ENCODE assay signal across 1 cellular context in genomic region chr16:69435977-69436729, GRCh38.
A peak's percentile ranks its signal among the peaks of the same experiment; 100 is the strongest.
TF ChIP-seq lines count a peak whose summit lies in the region.

No MANE protein-coding gene starts in this region.

TF ChIP-seq in HepG2, 621 proteins besides CTCF, POLR2A, EP300 and RAD21 (continued from another document and continues in another):
- TF ChIP-seq, protein P1, sequence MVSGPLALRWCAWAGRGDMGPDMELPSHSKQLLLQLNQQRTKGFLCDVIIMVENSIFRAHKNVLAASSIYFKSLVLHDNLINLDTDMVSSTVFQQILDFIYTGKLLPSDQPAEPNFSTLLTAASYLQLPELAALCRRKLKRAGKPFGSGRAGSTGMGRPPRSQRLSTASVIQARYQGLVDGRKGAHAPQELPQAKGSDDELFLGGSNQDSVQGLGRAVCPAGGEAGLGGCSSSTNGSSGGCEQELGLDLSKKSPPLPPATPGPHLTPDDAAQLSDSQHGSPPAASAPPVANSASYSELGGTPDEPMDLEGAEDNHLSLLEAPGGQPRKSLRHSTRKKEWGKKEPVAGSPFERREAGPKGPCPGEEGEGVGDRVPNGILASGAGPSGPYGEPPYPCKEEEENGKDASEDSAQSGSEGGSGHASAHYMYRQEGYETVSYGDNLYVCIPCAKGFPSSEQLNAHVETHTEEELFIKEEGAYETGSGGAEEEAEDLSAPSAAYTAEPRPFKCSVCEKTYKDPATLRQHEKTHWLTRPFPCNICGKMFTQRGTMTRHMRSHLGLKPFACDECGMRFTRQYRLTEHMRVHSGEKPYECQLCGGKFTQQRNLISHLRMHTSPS (CRISPR knock-in tag; IDR thresholded peaks at IDR 0.05; ENCODE audit: low read depth) = no peak
- TF ChIP-seq THAP9 (CRISPR knock-in tag; IDR thresholded peaks at IDR 0.05; ENCODE audit: borderline replicate concordance) = no peak
- no peak for TF ChIP-seq ZNF430 (CRISPR knock-in tag; IDR thresholded peaks at IDR 0.05)
- 0 out of 2 replicates have a peak, but pooled peaks have one; percentile 44 for TF ChIP-seq DMAP1 (CRISPR knock-in tag; IDR thresholded peaks at IDR 0.05)
- TF ChIP-seq ZNF468 (CRISPR knock-in tag; IDR thresholded peaks at IDR 0.05) = no peak
- TF ChIP-seq, protein P2, sequence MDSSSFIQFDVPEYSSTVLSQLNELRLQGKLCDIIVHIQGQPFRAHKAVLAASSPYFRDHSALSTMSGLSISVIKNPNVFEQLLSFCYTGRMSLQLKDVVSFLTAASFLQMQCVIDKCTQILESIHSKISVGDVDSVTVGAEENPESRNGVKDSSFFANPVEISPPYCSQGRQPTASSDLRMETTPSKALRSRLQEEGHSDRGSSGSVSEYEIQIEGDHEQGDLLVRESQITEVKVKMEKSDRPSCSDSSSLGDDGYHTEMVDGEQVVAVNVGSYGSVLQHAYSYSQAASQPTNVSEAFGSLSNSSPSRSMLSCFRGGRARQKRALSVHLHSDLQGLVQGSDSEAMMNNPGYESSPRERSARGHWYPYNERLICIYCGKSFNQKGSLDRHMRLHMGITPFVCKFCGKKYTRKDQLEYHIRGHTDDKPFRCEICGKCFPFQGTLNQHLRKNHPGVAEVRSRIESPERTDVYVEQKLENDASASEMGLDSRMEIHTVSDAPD (CRISPR knock-in tag; IDR thresholded peaks at IDR 0.05) = no peak
- no peak for TF ChIP-seq MYPOP (CRISPR knock-in tag; IDR thresholded peaks at IDR 0.05)
- TF ChIP-seq ZSCAN25 (CRISPR knock-in tag; IDR thresholded peaks at IDR 0.05) = no peak
- TF ChIP-seq NFYC (CRISPR knock-in tag; IDR thresholded peaks at IDR 0.05) = no peak
- TF ChIP-seq SNAPC4 (CRISPR knock-in tag; IDR thresholded peaks at IDR 0.05) = no peak
- TF ChIP-seq SCMH1 (CRISPR knock-in tag; IDR thresholded peaks at IDR 0.05; ENCODE audit: borderline replicate concordance) = no peak
- TF ChIP-seq, protein P3, sequence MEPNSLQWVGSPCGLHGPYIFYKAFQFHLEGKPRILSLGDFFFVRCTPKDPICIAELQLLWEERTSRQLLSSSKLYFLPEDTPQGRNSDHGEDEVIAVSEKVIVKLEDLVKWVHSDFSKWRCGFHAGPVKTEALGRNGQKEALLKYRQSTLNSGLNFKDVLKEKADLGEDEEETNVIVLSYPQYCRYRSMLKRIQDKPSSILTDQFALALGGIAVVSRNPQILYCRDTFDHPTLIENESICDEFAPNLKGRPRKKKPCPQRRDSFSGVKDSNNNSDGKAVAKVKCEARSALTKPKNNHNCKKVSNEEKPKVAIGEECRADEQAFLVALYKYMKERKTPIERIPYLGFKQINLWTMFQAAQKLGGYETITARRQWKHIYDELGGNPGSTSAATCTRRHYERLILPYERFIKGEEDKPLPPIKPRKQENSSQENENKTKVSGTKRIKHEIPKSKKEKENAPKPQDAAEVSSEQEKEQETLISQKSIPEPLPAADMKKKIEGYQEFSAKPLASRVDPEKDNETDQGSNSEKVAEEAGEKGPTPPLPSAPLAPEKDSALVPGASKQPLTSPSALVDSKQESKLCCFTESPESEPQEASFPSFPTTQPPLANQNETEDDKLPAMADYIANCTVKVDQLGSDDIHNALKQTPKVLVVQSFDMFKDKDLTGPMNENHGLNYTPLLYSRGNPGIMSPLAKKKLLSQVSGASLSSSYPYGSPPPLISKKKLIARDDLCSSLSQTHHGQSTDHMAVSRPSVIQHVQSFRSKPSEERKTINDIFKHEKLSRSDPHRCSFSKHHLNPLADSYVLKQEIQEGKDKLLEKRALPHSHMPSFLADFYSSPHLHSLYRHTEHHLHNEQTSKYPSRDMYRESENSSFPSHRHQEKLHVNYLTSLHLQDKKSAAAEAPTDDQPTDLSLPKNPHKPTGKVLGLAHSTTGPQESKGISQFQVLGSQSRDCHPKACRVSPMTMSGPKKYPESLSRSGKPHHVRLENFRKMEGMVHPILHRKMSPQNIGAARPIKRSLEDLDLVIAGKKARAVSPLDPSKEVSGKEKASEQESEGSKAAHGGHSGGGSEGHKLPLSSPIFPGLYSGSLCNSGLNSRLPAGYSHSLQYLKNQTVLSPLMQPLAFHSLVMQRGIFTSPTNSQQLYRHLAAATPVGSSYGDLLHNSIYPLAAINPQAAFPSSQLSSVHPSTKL (CRISPR knock-in tag; IDR thresholded peaks at IDR 0.05) = peak; percentile 92
- no peak for TF ChIP-seq ARNT (IDR thresholded peaks at IDR 0.05)
- TF ChIP-seq, protein P4, sequence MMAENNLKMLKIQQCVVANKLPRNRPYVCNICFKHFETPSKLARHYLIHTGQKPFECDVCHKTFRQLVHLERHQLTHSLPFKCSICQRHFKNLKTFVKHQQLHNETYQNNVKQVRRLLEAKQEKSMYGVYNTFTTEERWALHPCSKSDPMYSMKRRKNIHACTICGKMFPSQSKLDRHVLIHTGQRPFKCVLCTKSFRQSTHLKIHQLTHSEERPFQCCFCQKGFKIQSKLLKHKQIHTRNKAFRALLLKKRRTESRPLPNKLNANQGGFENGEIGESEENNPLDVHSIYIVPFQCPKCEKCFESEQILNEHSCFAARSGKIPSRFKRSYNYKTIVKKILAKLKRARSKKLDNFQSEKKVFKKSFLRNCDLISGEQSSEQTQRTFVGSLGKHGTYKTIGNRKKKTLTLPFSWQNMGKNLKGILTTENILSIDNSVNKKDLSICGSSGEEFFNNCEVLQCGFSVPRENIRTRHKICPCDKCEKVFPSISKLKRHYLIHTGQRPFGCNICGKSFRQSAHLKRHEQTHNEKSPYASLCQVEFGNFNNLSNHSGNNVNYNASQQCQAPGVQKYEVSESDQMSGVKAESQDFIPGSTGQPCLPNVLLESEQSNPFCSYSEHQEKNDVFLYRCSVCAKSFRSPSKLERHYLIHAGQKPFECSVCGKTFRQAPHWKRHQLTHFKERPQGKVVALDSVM (CRISPR knock-in tag; IDR thresholded peaks at IDR 0.05) = no peak
- TF ChIP-seq ZNF605 (CRISPR knock-in tag; IDR thresholded peaks at IDR 0.05) = peak; percentile 63; the same call in 1 of the 2 replicates
- no peak for TF ChIP-seq ZFP36L1 (CRISPR knock-in tag; IDR thresholded peaks at IDR 0.05)
- no peak for TF ChIP-seq ZNF512B (CRISPR knock-in tag; IDR thresholded peaks at IDR 0.05; ENCODE audit: borderline replicate concordance)
- peak; percentile 62; the same call in 1 of the 2 replicates for TF ChIP-seq HMG20B (CRISPR knock-in tag; conservative IDR thresholded peaks at IDR 0.05)
- TF ChIP-seq ZMYM2 (CRISPR knock-in tag; IDR thresholded peaks at IDR 0.05) = no peak
- no peak for TF ChIP-seq POLR2AphosphoS5 (IDR thresholded peaks at IDR 0.05; ENCODE audit: low read depth, low read length)
- TF ChIP-seq XBP1 (CRISPR knock-in tag; IDR thresholded peaks at IDR 0.05) = no peak
- TF ChIP-seq HCFC1 (IDR thresholded peaks at IDR 0.05; ENCODE audit: low read depth, low read length) = no peak
- TF ChIP-seq KLF15 (CRISPR knock-in tag; IDR thresholded peaks at IDR 0.05; ENCODE audit: borderline replicate concordance) = no peak
- no peak for TF ChIP-seq MAF1 (CRISPR knock-in tag; IDR thresholded peaks at IDR 0.05; ENCODE audit: borderline replicate concordance)
- TF ChIP-seq, protein P5, sequence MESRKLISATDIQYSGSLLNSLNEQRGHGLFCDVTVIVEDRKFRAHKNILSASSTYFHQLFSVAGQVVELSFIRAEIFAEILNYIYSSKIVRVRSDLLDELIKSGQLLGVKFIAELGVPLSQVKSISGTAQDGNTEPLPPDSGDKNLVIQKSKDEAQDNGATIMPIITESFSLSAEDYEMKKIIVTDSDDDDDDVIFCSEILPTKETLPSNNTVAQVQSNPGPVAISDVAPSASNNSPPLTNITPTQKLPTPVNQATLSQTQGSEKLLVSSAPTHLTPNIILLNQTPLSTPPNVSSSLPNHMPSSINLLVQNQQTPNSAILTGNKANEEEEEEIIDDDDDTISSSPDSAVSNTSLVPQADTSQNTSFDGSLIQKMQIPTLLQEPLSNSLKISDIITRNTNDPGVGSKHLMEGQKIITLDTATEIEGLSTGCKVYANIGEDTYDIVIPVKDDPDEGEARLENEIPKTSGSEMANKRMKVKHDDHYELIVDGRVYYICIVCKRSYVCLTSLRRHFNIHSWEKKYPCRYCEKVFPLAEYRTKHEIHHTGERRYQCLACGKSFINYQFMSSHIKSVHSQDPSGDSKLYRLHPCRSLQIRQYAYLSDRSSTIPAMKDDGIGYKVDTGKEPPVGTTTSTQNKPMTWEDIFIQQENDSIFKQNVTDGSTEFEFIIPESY (CRISPR knock-in tag; IDR thresholded peaks at IDR 0.05) = peak; percentile 50
- peak; percentile 65 for TF ChIP-seq HDAC1 (CRISPR knock-in tag; IDR thresholded peaks at IDR 0.05)
- no peak for TF ChIP-seq ZNF20 (CRISPR knock-in tag; IDR thresholded peaks at IDR 0.05)
- TF ChIP-seq CC2D1A (CRISPR knock-in tag; IDR thresholded peaks at IDR 0.05) = 0 out of 2 replicates have a peak, but pooled peaks have one; percentile 26
- 0 out of 2 replicates have a peak, but pooled peaks have one; percentile 35 for TF ChIP-seq SMAD3 (CRISPR knock-in tag; IDR thresholded peaks at IDR 0.05)
- TF ChIP-seq MTF2 (CRISPR knock-in tag; IDR thresholded peaks at IDR 0.05; ENCODE audit: borderline replicate concordance) = no peak
- TF ChIP-seq ZFAT (CRISPR knock-in tag; conservative IDR thresholded peaks at IDR 0.05) = no peak
